ENCODE assay signal across 13 cellular contexts in genomic region chr1:211985556-211986264, GRCh38. TPM values are rescaled to one million over a fixed set of nuclear protein-coding genes. Genes with fewer than 3 reads are reported as not detected.
DNase-seq lines count a peak whose midpoint lies in the region; ATAC-seq, FAIRE-seq and TF ChIP-seq lines count a peak whose summit lies in the region.
"Had no signal": no experiment of that assay in that cellular context is flagged by ENCODE, and none has a peak within 500 bp of the region (broad histone marks: within the 10 kb centered on the region; RNA-seq: fewer than 3 reads in every experiment).

No MANE protein-coding gene starts in this region.

- no peaks in the 10 kb centered on the region for H3K36me3 Mint-ChIP-seq in natural killer cell

- H3K27me3 Mint-ChIP-seq in natural killer cell (ENCODE audit: low read depth in 2 of 2) = no peaks in the 10 kb centered on the region
- H3K27me3 Mint-ChIP-seq: CD4-positive, alpha-beta T cell had no signal

- peak; percentile 85 for FAIRE-seq in GM12878 (lab: Jason Lieb, UNC)

- ATAC-seq in GM18517 (IDR thresholded peaks at IDR 0.05; ENCODE audit: unreplicated experiment) = peak; percentile 91
- peak; percentile 82 for ATAC-seq in GM19467 (IDR thresholded peaks at IDR 0.05; ENCODE audit: unreplicated experiment)
- peak; percentile 75 for ATAC-seq in HG02973 (IDR thresholded peaks at IDR 0.05; ENCODE audit: unreplicated experiment)
- ATAC-seq in GM12878 = peak; percentile 99
- no peak for ATAC-seq in natural killer cell

- peak overlapping the region; percentile 27; the same call in 1 of the 2 replicates for H3K4me2 ChIP-seq in GM12878 (ENCODE audit: control insufficient read depth, insufficient read depth)

- no peak; the same call in 1 of the 2 replicates for TF ChIP-seq POLR2A in GM12878 (IDR thresholded peaks at IDR 0.05; ENCODE audit: low read depth, low read length)

- H3K4me3 Mint-ChIP-seq in natural killer cell = no peak overlapping the region
- H3K4me3 Mint-ChIP-seq: CD4-positive, alpha-beta T cell had no signal

- peaks cover 0 to 23% of the 10 kb centered on the region in 2 experiments for H3K36me3 ChIP-seq in GM12878 (ENCODE audit: control insufficient read depth in 2 of 2, insufficient read depth in 2 of 2, low read length in 1 of 2)

- peak overlapping the region; percentile 22 for H2AFZ ChIP-seq in GM12878 (ENCODE audit: control insufficient read depth, low read depth, low read length)

- in situ Hi-C loops in GM12878 (cut with MboI) = no loop called here

- TF ChIP-seq CTCF in GM12878 (IDR thresholded peaks at IDR 0.05 in 2 of 3, conservative IDR thresholded peaks at IDR 0.05 in 1 of 3; ENCODE audit: control insufficient read depth in 2 of 3, extremely low read depth in 1 of 3, insufficient read depth in 1 of 3, low read depth in 3 of 3, low read length in 3 of 3) (no peak), natural killer cell (IDR thresholded peaks at IDR 0.05) (no peak)

- no peak for TF ChIP-seq RAD21 in GM12878 (IDR thresholded peaks at IDR 0.05; ENCODE audit: insufficient read depth, low read depth, low read length)

- H3K27me3 ChIP-seq in GM12878 (replicated peaks in 1 of 2; ENCODE audit: control insufficient read depth in 2 of 2, insufficient read depth in 2 of 2, low read length in 1 of 2) = no peaks in the 10 kb centered on the region
- H3K27me3 ChIP-seq: brain microvascular endothelial cell, tibial artery had no signal

- POLR2A ChIA-PET in GM12878 (lab: Charles Lee) = interaction anchor here (0.6 to 4.8 kb wide), 12 partner anchors 8 to 1624 kb away, joined by 3 to 38 read pairs (median 4); no protein-coding TSS in a partner anchor

- H3K27ac ChIP-seq in GM12878 (ENCODE audit: control insufficient read depth, insufficient read depth) = peak overlapping the region; percentile 88
- H3K27ac ChIP-seq: brain microvascular endothelial cell, tibial artery had no signal

- DNase-seq in GM12878 (ENCODE audit: low read depth, low spot score) (peak; percentile 82), NAMALWA (ENCODE audit: low spot score) (no peak), natural killer cell (no peak), SHP77 treated with DMSO at 0.1 percent for 48 hours (lab: John Stamatoyannopoulos, UW) (no peak)
- DNase-seq in activated CD4-positive, CD25-positive, alpha-beta regulatory T cell treated with anti-CD3 and anti-CD28 coated beads, Interleukin-2, amount 50 U/mL, for 72 hours = no peak
- DNase-seq: brain microvascular endothelial cell; CD4-positive, alpha-beta T cell; NCI-H2171 treated with DMSO at 0.1 percent for 48 hours; RPMI8226; tibial artery had no signal

- H3K79me2 ChIP-seq in GM12878 (ENCODE audit: control insufficient read depth, insufficient read depth, low read length) = no peaks in the 10 kb centered on the region

- SMC1A ChIA-PET in GM12878 (lab: Charles Lee; ENCODE audit: uncharacterized antibody, unreplicated experiment) = interaction anchor here (0.6 to 3.9 kb wide), 29 partner anchors 8 to 310 kb away, joined by 3 to 53 read pairs (median 4); partner anchors contain the start of genes DTL, INTS7 and NEK2

- H3K9ac ChIP-seq in GM12878 (ENCODE audit: control insufficient read depth, insufficient read depth, low read length) = no peak overlapping the region

- H3K9me3 ChIP-seq in GM12878 (replicated peaks; ENCODE audit: control insufficient read depth, insufficient read depth, low read length) = no peaks in the 10 kb centered on the region; the same call in 1 of the 3 replicates
- H3K9me3 ChIP-seq: tibial artery had no signal

- H3K4me3 ChIP-seq in GM12878 = no peak overlapping the region
- H3K4me3 ChIP-seq: tibial artery had no signal

- TF ChIP-seq EP300 in GM12878 (IDR thresholded peaks at IDR 0.05; ENCODE audit: borderline replicate concordance in 1 of 2, control insufficient read depth in 1 of 2, low read depth in 2 of 2, low read length in 2 of 2) = peak in 1 of 2 experiments; percentile 52; a peak in 1 of 4 replicates

- no peak overlapping the region for H3K27ac Mint-ChIP-seq in natural killer cell
- H3K27ac Mint-ChIP-seq: CD4-positive, alpha-beta T cell had no signal

- intact Hi-C loops in GM12878 (cut with micrococcal nuclease; ENCODE audit: unreplicated experiment) (loop anchor here (5.0 kb wide), 2 partner anchors 48 to 288 kb away; no protein-coding TSS in a partner anchor), natural killer cell (cut with micrococcal nuclease) (no loop called here)

- RAD21 ChIA-PET in GM12878 (lab: Charles Lee; ENCODE audit: unreplicated experiment) = interaction anchor here (0.6 to 3.8 kb wide), 15 partner anchors 9 to 309 kb away, joined by 3 to 57 read pairs (median 8); partner anchors contain the start of genes DTL and INTS7

- WGBS in GM12878 (ENCODE audit: insufficient coverage, insufficient replicate concordance, low lambda C conversion rate, missing lambda C conversion rate) = 24% methylated on average over 4 of the region's 4 CpGs

- H3K4me1 Mint-ChIP-seq in natural killer cell = no peaks in the 10 kb centered on the region

- H3K9me3 Mint-ChIP-seq in natural killer cell = no peaks in the 10 kb centered on the region
- H3K9me3 Mint-ChIP-seq: CD4-positive, alpha-beta T cell had no signal

- CTCF ChIA-PET in GM12878 (lab: Yijun Ruan, JAX) = interaction anchor here (0.6 to 4.2 kb wide), 11 partner anchors 27 to 470 kb away, joined by 3 to 32 read pairs (median 4); partner anchors contain the start of genes DTL and INTS7

- BruUV-seq in GM12878 (replicated peaks; lab: Mats Ljungman, UMichigan) = no TSS peak

- H3K4me1 ChIP-seq in GM12878 (ENCODE audit: control insufficient read depth, insufficient read depth, low read length) = peaks cover 16% of the 10 kb centered on the region
- H3K4me1 ChIP-seq: tibial artery had no signal

- no peaks in the 10 kb centered on the region for H4K20me1 ChIP-seq in GM12878 (ENCODE audit: control insufficient read depth, insufficient read depth)

TF ChIP-seq in GM12878, 131 proteins besides CTCF, POLR2A, EP300 and RAD21 (continues in another document):
- TF ChIP-seq CBFB (IDR thresholded peaks at IDR 0.05; ENCODE audit: low read depth) (0 out of 2 replicates have a peak, but pooled peaks have one; percentile 21), RELA (IDR thresholded peaks at IDR 0.05; ENCODE audit: borderline replicate concordance, partially characterized antibody) (no peak), MYC (IDR thresholded peaks at IDR 0.05; ENCODE audit: insufficient read depth, insufficient read length, insufficient replicate concordance, low read length, severe bottlenecking) (no peak), MEF2B (IDR thresholded peaks at IDR 0.05; ENCODE audit: partially characterized antibody, poor library complexity, severe bottlenecking) (peak; percentile 6)

RNA-seq across cellular contexts. Expression of gene INTS7, which starts 49.6 kb away (rescaled TPM):
- 64.2 and 69.0 TPM in 2 replicates for total RNA-seq in GM12878 (2013; cell fraction: nucleolus; rRNA removed)
- total RNA-seq in GM12878 (2014; rRNA removed) = 28.4 and 30.2 TPM in 2 replicates
- 23.4 and 25.4 TPM in 2 replicates for total RNA-seq in GM12878 (2014; rRNA removed; fragmentation: Illumina TruSeq; extraction: Trizol)
- 21.3 and 22.3 TPM in 2 replicates for total RNA-seq in GM12878 (2021)
- polyA plus RNA-seq in GM12878 (2011; ENCODE audit: low read depth) = 10.6 TPM
- 49.1 and 51.2 TPM in 2 replicates for polyA plus RNA-seq in GM12878 (2011; rRNA removed)
- polyA plus RNA-seq in GM12878 (2011; cell fraction: cytosol; rRNA removed) = 27.3 and 32.0 TPM in 2 replicates
- 20.5 and 21.3 TPM in 2 replicates for polyA plus RNA-seq in GM12878 (2011; cell fraction: nucleus; rRNA removed)
- 12.6 and 17.0 TPM in 2 replicates for polyA plus RNA-seq in GM12878 (2012)
- 28.3 and 36.1 TPM in 2 replicates for polyA plus RNA-seq in GM12878 (2014; fragmentation: Illumina TruSeq; extraction: Trizol)
- 10 to 100 TPM; 17.1 to 20.1 TPM for polyA plus RNA-seq in GM12878 (2014; fragmentation: Nextera tagmentation; extraction: Ambion mirVana)
- 16.8 and 20.6 TPM in 2 replicates for polyA plus RNA-seq in GM12878 (2014; rRNA removed)
- 10 to 100 TPM; 32.1 to 36.5 TPM for polyA plus RNA-seq in GM12878 (2016; fragmentation: Nextera tagmentation; extraction: Ambion mirVana)
- 70.4 and 100 TPM in 2 replicates for polyA minus RNA-seq in GM12878 (2011; rRNA and poly(A)+ RNA removed)
- 13.6 and 25.8 TPM in 2 replicates for polyA minus RNA-seq in GM12878 (2011; cell fraction: cytosol; rRNA and poly(A)+ RNA removed)
- 50.1 and 72.6 TPM in 2 replicates for polyA minus RNA-seq in GM12878 (2011; cell fraction: nucleus; rRNA and poly(A)+ RNA removed)
- total RNA-seq in natural killer cell = 10 to 100 TPM in 2 of 3 donors, 1 to 10 TPM in 1; 10.0 to 20.3 (median 11.0) TPM

RNA-seq across cellular contexts. Expression of gene DTL, which starts 49.8 kb away (rescaled TPM):
- total RNA-seq in GM12878 (2013; cell fraction: nucleolus; rRNA removed) = 47.4 and 50.1 TPM in 2 replicates
- total RNA-seq in GM12878 (2014; rRNA removed) (49.4 and 51.7 TPM in 2 replicates), GM12878 (2014; rRNA removed; fragmentation: Illumina TruSeq; extraction: Trizol) (45.6 and 45.7 TPM in 2 replicates), GM12878 (2021) (48.0 and 55.1 TPM in 2 replicates), natural killer cell (1 to 10 TPM; 1.1 to 4.0 (median 3.3) TPM)
- 13.8 TPM for polyA plus RNA-seq in GM12878 (2011; ENCODE audit: low read depth)
- polyA plus RNA-seq in GM12878 (2011; rRNA removed) (62.7 and 65.3 TPM in 2 replicates), GM12878 (2014; fragmentation: Illumina TruSeq; extraction: Trizol) (58.8 and 62.3 TPM in 2 replicates), GM12878 (2014; fragmentation: Nextera tagmentation; extraction: Ambion mirVana) (10 to 100 TPM; 24.1 to 24.6 TPM), GM12878 (2014; rRNA removed) (36.1 and 39.0 TPM in 2 replicates), GM12878 (2016; fragmentation: Nextera tagmentation; extraction: Ambion mirVana) (10 to 100 TPM; 72.3 to 73.4 TPM)
- polyA plus RNA-seq in GM12878 (2011; cell fraction: cytosol; rRNA removed) = 45.4 and 56.6 TPM in 2 replicates
- polyA plus RNA-seq in GM12878 (2011; cell fraction: nucleus; rRNA removed) = 40.2 and 54.0 TPM in 2 replicates
- 14.0 and 25.0 TPM in 2 replicates for polyA plus RNA-seq in GM12878 (2012)
- 80.8 and 121 TPM in 2 replicates for polyA minus RNA-seq in GM12878 (2011; rRNA and poly(A)+ RNA removed)
- 22.9 and 34.7 TPM in 2 replicates for polyA minus RNA-seq in GM12878 (2011; cell fraction: cytosol; rRNA and poly(A)+ RNA removed)
- polyA minus RNA-seq in GM12878 (2011; cell fraction: nucleus; rRNA and poly(A)+ RNA removed) = 41.7 and 50.0 TPM in 2 replicates

Comparison
In these comparisons a context has a peak if more than half of its experiments do, and no peak if none do; other contexts are left out.
1. ATAC-seq: peak in GM18517 (single experiment), GM19467 (single experiment), HG02973 (single experiment) and GM12878 (single experiment); none in natural killer cell (0 of 3).
2. RNA of gene DTL, which starts 49.8 kb away (total RNA-seq): 45.6 to 55.1 TPM in GM12878; 1.1 to 4.0 TPM in natural killer cell; every median in the first group is over 4 times any median in the second.